8 cellular contexts compared by ENCODE assay signal in the genomic region with DNA sequence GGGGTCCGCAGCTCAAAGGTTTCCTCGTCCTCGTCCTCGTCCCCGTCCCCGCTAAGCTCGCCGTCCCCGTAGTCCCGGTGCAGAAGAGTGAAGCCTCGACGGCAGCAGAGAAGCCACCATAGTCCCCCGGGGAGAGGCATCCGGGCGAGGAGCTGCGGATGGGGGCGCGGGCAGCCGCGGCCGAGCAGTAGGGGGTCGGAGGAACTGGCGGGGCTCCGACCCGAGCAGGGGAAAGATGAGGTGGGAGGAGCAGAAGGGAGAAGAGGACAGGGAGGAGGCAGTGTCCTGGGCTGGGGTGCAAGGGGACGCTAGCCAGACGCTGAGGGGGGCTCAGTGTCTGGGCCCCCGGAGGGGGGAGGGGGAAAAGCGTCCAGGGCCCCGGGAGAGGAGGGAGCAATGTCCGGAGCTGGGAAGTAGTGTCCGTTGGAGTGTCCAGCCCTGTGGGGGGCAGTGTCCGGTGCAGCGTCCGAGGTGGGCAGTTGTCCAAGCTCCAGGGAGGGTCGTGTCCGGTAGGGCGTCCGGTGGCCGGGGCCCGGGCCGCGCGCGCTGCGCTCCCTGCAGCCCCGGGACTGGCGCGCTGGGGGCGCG. TPM values are rescaled to one million over a fixed set of nuclear protein-coding genes. Genes with fewer than 3 reads are reported as not detected.
DNase-seq lines count a peak whose midpoint lies in the region; ATAC-seq and TF ChIP-seq lines count a peak whose summit lies in the region.

A gene with protein sequence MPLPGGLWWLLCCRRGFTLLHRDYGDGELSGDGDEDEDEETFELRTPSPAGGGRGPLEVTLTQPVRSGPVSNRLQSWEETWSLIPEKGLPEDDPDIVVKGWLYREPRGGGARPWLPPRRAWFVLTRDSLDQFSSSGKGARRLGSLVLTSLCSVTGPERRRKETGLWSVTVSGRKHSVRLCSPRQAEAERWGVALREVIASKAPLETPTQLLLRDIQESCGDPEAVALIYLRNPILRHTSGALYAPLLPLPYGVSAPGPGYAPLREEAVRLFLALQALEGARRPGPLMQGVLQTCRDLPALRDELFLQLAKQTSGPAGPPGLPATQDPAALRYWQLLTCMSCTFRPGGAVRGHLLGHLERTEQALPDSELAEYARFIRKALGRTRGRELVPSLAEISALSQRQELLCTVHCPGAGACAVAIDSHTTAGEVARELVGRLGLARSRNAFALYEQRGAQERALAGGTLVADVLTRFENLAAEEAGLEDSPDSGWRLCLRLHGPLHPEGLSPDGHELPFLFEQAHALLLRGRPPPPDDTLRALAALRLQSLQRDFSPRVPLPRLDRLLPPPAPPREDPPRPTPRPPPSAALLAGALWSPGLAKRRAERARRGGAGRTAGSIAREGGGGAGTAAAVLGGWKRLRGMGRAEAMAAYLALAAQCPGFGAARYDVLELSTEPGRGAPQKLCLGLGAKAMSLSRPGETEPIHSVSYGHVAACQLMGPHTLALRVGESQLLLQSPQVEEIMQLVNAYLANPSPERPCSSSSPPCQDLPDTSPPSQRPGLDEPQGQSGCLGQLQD (minus strand): TSS at position 571 of the 588 bp plus-strand sequence. CDS start 431 bp downstream, at position 140.

- peaks cover 16 to 21% of the 10 kb centered on the region in 2 donors for H3K27me3 Mint-ChIP-seq in natural killer cell treated with Interleukin-12 subunit alpha and Interleukin-12 subunit beta and Interleukin-15 and Interleukin-18, amount 100 ng/mL, for 72 hours

- intact Hi-C loops in HCT116 (cut with micrococcal nuclease): loop anchor here (5.0 kb wide), 1 partner anchor 54 kb away; no protein-coding TSS in a partner anchor

- H2AFZ ChIP-seq in HCT116 (ENCODE audit: low read depth, low read length, poor library complexity, severe bottlenecking): no peak within 1 kb of the TSS

- H3K36me3 ChIP-seq in HCT116 (ENCODE audit: control insufficient read depth in 1 of 2, insufficient read depth in 2 of 2, low read length in 2 of 2): peaks cover 12 to 17% of the 10 kb centered on the region in 2 experiments; a peak in 3 of 4 replicates

- no peaks in the 10 kb centered on the region for H3K36me3 Mint-ChIP-seq in natural killer cell treated with Interleukin-12 subunit alpha and Interleukin-12 subunit beta and Interleukin-15 and Interleukin-18, amount 100 ng/mL, for 72 hours

- H3K4me1 ChIP-seq in HCT116 (ENCODE audit: control insufficient read depth in 1 of 2, insufficient read depth in 2 of 2, low read length in 2 of 2): peaks cover 30 to 64% of the 10 kb centered on the region in 2 experiments

- H3K9me2 ChIP-seq in HCT116 (ENCODE audit: insufficient read depth): no peaks in the 10 kb centered on the region

- POLR2A ChIA-PET in HCT116 (lab: Charles Lee): interaction anchor here (1.3 to 3.6 kb wide), 4 partner anchors 9 to 639 kb away, joined by 3 to 16 read pairs (median 10); a partner anchor contains a TSS

- H3K9me3 ChIP-seq in HCT116 (ENCODE audit: control insufficient read depth in 1 of 2, insufficient read depth in 1 of 2, low read depth in 1 of 2, low read length in 2 of 2): no peaks in the 10 kb centered on the region

- TF ChIP-seq RAD21 in HCT116 (IDR thresholded peaks at IDR 0.05; ENCODE audit: low read depth): no peak

- peak within 1 kb of the TSS; percentile 95 for H3K9ac ChIP-seq in HCT116 (ENCODE audit: low read length)

- H3K4me3 Mint-ChIP-seq in natural killer cell treated with Interleukin-12 subunit alpha and Interleukin-12 subunit beta and Interleukin-15 and Interleukin-18, amount 100 ng/mL, for 72 hours: peak within 1 kb of the TSS; percentile 92

- no peaks in the 10 kb centered on the region for H3K9me3 Mint-ChIP-seq in natural killer cell treated with Interleukin-12 subunit alpha and Interleukin-12 subunit beta and Interleukin-15 and Interleukin-18, amount 100 ng/mL, for 72 hours

- no TSS peak for BruUV-seq in HCT116 (replicated peaks; lab: Mats Ljungman, UMichigan)

- H4K20me1 ChIP-seq in HCT116 (ENCODE audit: insufficient read depth): no peaks in the 10 kb centered on the region

- ATAC-seq in HCT116 (peak; percentile 1), GM21825 (IDR thresholded peaks at IDR 0.05; ENCODE audit: unreplicated experiment) (no peak)
- ATAC-seq in natural killer cell treated with Interleukin-12 subunit alpha and Interleukin-12 subunit beta and Interleukin-15 and Interleukin-18, amount 100 ng/mL, for 72 hours: no peak

- H3K27ac ChIP-seq in HCT116 (ENCODE audit: low read depth, low read length): peak within 1 kb of the TSS; percentile 96

- no peaks in the 10 kb centered on the region for H3K27me3 ChIP-seq in HCT116 (ENCODE audit: insufficient read depth, low read length)

- RAD21 ChIA-PET in HCT116 (lab: Charles Lee; ENCODE audit: low non-redundant PET in 1 of 2, low total read pairs in 2 of 2, uncharacterized antibody in 2 of 2, unreplicated experiment in 2 of 2): interaction anchor here (0.7 to 1.7 kb wide), 4 partner anchors 49 to 98 kb away, joined by 3 to 6 read pairs (median 3); no protein-coding TSS in a partner anchor

- no peak for TF ChIP-seq POLR2A in HCT116 (IDR thresholded peaks at IDR 0.05; ENCODE audit: borderline replicate concordance, extremely low read depth, insufficient read depth, insufficient read length)

- peak within 1 kb of the TSS; percentile 99 for H3K4me2 ChIP-seq in HCT116 (ENCODE audit: low read length)

- H3K79me2 ChIP-seq in HCT116 (ENCODE audit: insufficient read depth, low read length): peaks cover 38% of the 10 kb centered on the region

- CTCF ChIA-PET in HCT116 (lab: Charles Lee): interaction anchor here (0.8 to 6.4 kb wide), 6 partner anchors 10 to 98 kb away, joined by 3 to 136 read pairs (median 4); a partner anchor contains a TSS

- peak within 1 kb of the TSS; percentile 91 for H3K4me3 ChIP-seq in AG10803 (ENCODE audit: low read length)
- H3K4me3 ChIP-seq in HCT116 (replicated peaks in 1 of 2; ENCODE audit: low read depth in 1 of 2, low read length in 2 of 2): peak within 1 kb of the TSS; percentile 95 to 98
- peak within 1 kb of the TSS; percentile 96 for H3K4me3 ChIP-seq in epithelial cell of proximal tubule (ENCODE audit: low read depth, low read length)

- peak within 1 kb of the TSS; percentile 60 to 76 for H3K27ac Mint-ChIP-seq in natural killer cell treated with Interleukin-12 subunit alpha and Interleukin-12 subunit beta and Interleukin-15 and Interleukin-18, amount 100 ng/mL, for 72 hours

- peak; percentile 25 for TF ChIP-seq CTCF in AG10803 (conservative IDR thresholded peaks at IDR 0.05; ENCODE audit: low read length)
- TF ChIP-seq CTCF in HCT116 (IDR thresholded peaks at IDR 0.05 in 2 of 3, conservative IDR thresholded peaks at IDR 0.05 in 1 of 3; ENCODE audit: borderline replicate concordance in 1 of 3, insufficient read depth in 1 of 3, low read depth in 2 of 3, low read length in 2 of 3): no peak
- peak; percentile 24 for TF ChIP-seq CTCF in epithelial cell of proximal tubule (conservative IDR thresholded peaks at IDR 0.05; ENCODE audit: low read depth, low read length)

- H3K4me1 Mint-ChIP-seq in natural killer cell treated with Interleukin-12 subunit alpha and Interleukin-12 subunit beta and Interleukin-15 and Interleukin-18, amount 100 ng/mL, for 72 hours (ENCODE audit: low read depth in 2 of 2): peaks cover 29 to 33% of the 10 kb centered on the region in 2 donors

- DNase-seq in AG10803 (ENCODE audit: low read depth) (no peak), HCT116 (ENCODE audit: low read depth, low spot score) (no peak), SK-N-DZ (ENCODE audit: low spot score) (peak; percentile 71), epithelial cell of proximal tubule (ENCODE audit: low read depth) (no peak), SIG-M5 (lab: John Stamatoyannopoulos, UW) (no peak), medulla oblongata (ENCODE audit: extremely low spot score) (no peak)
- no peak for DNase-seq in natural killer cell treated with Interleukin-12 subunit alpha and Interleukin-12 subunit beta and Interleukin-15 and Interleukin-18, amount 100 ng/mL, for 72 hours (ENCODE audit: low spot score)

TF ChIP-seq in HCT116, 20 proteins besides CTCF, POLR2A, EP300 and RAD21 (continues in another document):
- TF ChIP-seq JUND (IDR thresholded peaks at IDR 0.05): no peak
- TF ChIP-seq FOSL1 (IDR thresholded peaks at IDR 0.05; ENCODE audit: low read depth): no peak
- no peak for TF ChIP-seq ZNF274 (IDR thresholded peaks at IDR 0.05; ENCODE audit: low read depth, low read length)
- TF ChIP-seq EGR1 (IDR thresholded peaks at IDR 0.05; ENCODE audit: low read depth): no peak
- 0 out of 2 replicates have a peak, but pooled peaks have one; percentile 13 for TF ChIP-seq SIN3A (IDR thresholded peaks at IDR 0.05; ENCODE audit: low read depth)
- TF ChIP-seq CEBPB (IDR thresholded peaks at IDR 0.05; ENCODE audit: low read depth): no peak
- no peak for TF ChIP-seq SRF (IDR thresholded peaks at IDR 0.05; ENCODE audit: low read depth)
- TF ChIP-seq CBX3 (IDR thresholded peaks at IDR 0.05; ENCODE audit: low read depth): no peak
- TF ChIP-seq, protein P1, sequence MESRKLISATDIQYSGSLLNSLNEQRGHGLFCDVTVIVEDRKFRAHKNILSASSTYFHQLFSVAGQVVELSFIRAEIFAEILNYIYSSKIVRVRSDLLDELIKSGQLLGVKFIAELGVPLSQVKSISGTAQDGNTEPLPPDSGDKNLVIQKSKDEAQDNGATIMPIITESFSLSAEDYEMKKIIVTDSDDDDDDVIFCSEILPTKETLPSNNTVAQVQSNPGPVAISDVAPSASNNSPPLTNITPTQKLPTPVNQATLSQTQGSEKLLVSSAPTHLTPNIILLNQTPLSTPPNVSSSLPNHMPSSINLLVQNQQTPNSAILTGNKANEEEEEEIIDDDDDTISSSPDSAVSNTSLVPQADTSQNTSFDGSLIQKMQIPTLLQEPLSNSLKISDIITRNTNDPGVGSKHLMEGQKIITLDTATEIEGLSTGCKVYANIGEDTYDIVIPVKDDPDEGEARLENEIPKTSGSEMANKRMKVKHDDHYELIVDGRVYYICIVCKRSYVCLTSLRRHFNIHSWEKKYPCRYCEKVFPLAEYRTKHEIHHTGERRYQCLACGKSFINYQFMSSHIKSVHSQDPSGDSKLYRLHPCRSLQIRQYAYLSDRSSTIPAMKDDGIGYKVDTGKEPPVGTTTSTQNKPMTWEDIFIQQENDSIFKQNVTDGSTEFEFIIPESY (IDR thresholded peaks at IDR 0.05; ENCODE audit: extremely low read depth, insufficient replicate concordance, low read length): no peak
- TF ChIP-seq ZFX (IDR thresholded peaks at IDR 0.05): no peak
- TF ChIP-seq TCF7L2 (IDR thresholded peaks at IDR 0.05; ENCODE audit: borderline replicate concordance, extremely low read depth, insufficient read depth, insufficient read length): no peak
- TF ChIP-seq YY1 (IDR thresholded peaks at IDR 0.05; ENCODE audit: extremely low read depth, insufficient replicate concordance, low read depth, low read length): no peak

RNA-seq across cellular contexts. Expression of the gene that starts here (rescaled TPM):
- total RNA-seq in HCT116 (2021; ENCODE audit: unreplicated experiment) (66.3 TPM), epithelial cell of proximal tubule (8.5 and 19.1 TPM in 2 replicates)
- polyA plus RNA-seq in HCT116 (2012): 64.9 and 69.0 TPM in 2 replicates
- 23.6 and 40.7 TPM in 2 replicates for polyA plus RNA-seq in SK-N-DZ (2014; cell fraction: cytosol; rRNA removed)
- 63.4 and 64.3 TPM in 2 replicates for polyA plus RNA-seq in SK-N-DZ (2014; cell fraction: nucleus; rRNA removed)
- under 1 TPM in 1 of 2 donors, not detected in 1; 0.73 TPM for total RNA-seq in natural killer cell treated with Interleukin-12 subunit alpha and Interleukin-12 subunit beta and Interleukin-15 and Interleukin-18, amount 100 ng/mL, for 72 hours

Comparison
In these comparisons a context has a peak if more than half of its experiments do, and no peak if none do; other contexts are left out.
1. CTCF ChIP-seq: peak in AG10803 (single experiment) and epithelial cell of proximal tubule (single experiment); none in HCT116 (0 of 3).
2. Peak in every context shown above with its lines, with median percentiles within 50 percentile points of each other: H3K4me3 ChIP-seq.